ENCODE assay signal across 1 cellular context in the genomic region with DNA sequence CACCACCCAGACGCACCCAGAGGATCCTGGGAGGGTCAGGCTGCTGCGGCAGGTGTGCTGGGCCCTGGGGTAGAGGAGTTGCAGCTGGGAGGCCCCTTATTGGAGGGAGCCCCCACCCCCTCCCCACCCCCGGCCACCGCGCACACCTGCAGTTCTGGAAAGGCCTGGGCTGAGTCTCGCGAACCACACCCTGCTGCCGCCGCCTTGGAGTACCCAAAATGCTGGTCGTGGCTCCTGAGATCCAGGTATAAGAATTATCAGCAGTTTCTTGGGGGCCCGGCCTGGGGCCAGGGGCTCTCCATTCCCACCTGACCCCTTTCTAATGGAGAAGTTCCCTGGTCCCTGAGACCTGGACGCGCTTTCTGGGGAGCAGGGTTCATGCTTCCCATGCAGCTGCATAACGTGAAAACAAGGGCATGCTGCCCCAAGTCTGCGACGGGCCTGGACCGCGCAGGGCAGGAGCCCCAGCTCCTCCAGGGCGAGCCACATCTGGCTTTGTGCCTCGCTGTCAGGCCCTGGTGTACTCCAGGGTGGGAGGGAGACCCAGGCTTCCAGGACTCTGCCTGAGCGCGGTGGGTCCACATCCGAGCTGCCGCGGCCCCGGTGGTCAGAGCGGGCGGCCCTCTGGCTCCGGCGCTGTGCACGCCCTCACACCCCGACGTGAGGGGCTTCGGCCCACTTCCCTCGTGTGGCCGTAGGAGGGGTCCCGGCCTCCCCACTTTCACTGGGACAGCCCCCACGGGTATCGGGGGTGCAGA.
TF ChIP-seq lines count a peak whose summit lies in the region.

No MANE protein-coding gene starts in this region.

TF ChIP-seq in K562, 482 proteins besides CTCF, POLR2A, EP300 and RAD21:
- TF ChIP-seq, protein P1, sequence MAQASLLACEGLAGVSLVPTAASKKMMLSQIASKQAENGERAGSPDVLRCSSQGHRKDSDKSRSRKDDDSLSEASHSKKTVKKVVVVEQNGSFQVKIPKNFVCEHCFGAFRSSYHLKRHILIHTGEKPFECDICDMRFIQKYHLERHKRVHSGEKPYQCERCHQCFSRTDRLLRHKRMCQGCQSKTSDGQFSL (CRISPR knock-in tag; IDR thresholded peaks at IDR 0.05), result 0 out of 2 replicates have a peak, but pooled peaks have one; percentile 14
- TF ChIP-seq, protein P1 (tag; IDR thresholded peaks at IDR 0.05), result no peak
- no peak for TF ChIP-seq KAT2B (IDR thresholded peaks at IDR 0.05; ENCODE audit: low read depth, low read length)
